In genomic region chr6:30091577-30092381, GRCh38 we compare ENCODE assay signal across 9 cellular contexts. TPM values are rescaled to one million over a fixed set of nuclear protein-coding genes. Genes with fewer than 3 reads are reported as not detected.
DNase-seq lines count a peak whose midpoint lies in the region; ATAC-seq and TF ChIP-seq lines count a peak whose summit lies in the region.
"Had no signal": no experiment of that assay in that cellular context is flagged by ENCODE, and none has a peak within 500 bp of the region (broad histone marks: within the 10 kb centered on the region; RNA-seq: fewer than 3 reads in every experiment).

No MANE protein-coding gene starts in this region.

- H3K36me3 Mint-ChIP-seq in Caco-2 (ENCODE audit: insufficient read depth, unreplicated experiment): no peaks in the 10 kb centered on the region

- CTCF ChIA-PET in Caco-2 (lab: Charles Lee): interaction anchor here (1.5 kb wide), 1 partner anchor 10 kb away, joined by 4 read pairs; no protein-coding TSS in a partner anchor

- peaks cover 6% of the 10 kb centered on the region for H3K4me1 Mint-ChIP-seq in Caco-2 (ENCODE audit: low read depth, unreplicated experiment)

- H3K36me3 ChIP-seq in Caco-2 (ENCODE audit: control insufficient read depth, insufficient read depth, low read length): no peaks in the 10 kb centered on the region

- DNase-seq in AG08396 (ENCODE audit: low spot score) (peak; percentile 81), HT1080 (ENCODE audit: low read depth) (peak; percentile 64), choroid plexus epithelial cell (ENCODE audit: low read depth) (peak; percentile 64), lung microvascular endothelial cell (ENCODE audit: low read depth in 2 of 2) (peak; percentile 31 to 34), Caco-2 (no peak), NCI-H2107 (lab: John Stamatoyannopoulos, UW) (no peak)
- DNase-seq: NCI-H446 treated with DMSO at 0.1 percent for 48 hours had no signal

- intact Hi-C loops in Caco-2 (cut with micrococcal nuclease; ENCODE audit: unreplicated experiment): no loop called here

- H3K27me3 ChIP-seq in Caco-2 (replicated peaks; ENCODE audit: control insufficient read depth, insufficient read depth, low read length): no peaks in the 10 kb centered on the region

- no peak for ATAC-seq in HG03108 (IDR thresholded peaks at IDR 0.05; ENCODE audit: unreplicated experiment)
- ATAC-seq in GM18502 (IDR thresholded peaks at IDR 0.05; ENCODE audit: poor library complexity, unreplicated experiment): no peak

- H3K4me3 ChIP-seq in choroid plexus epithelial cell (ENCODE audit: low read depth, low read length) (no peak overlapping the region), Caco-2 (ENCODE audit: low read depth, low read length) (no peak overlapping the region)

- peaks cover 17% of the 10 kb centered on the region for H3K4me1 ChIP-seq in Caco-2

- no peak for TF ChIP-seq CTCF in choroid plexus epithelial cell (conservative IDR thresholded peaks at IDR 0.05; ENCODE audit: low read depth, low read length)
- no peak for TF ChIP-seq CTCF in Caco-2 (IDR thresholded peaks at IDR 0.05; ENCODE audit: insufficient read depth in 1 of 2, low read depth in 1 of 2, low read length in 1 of 2, severe bottlenecking in 1 of 2, unreplicated experiment in 1 of 2)

- no peaks in the 10 kb centered on the region for H3K9me3 Mint-ChIP-seq in Caco-2 (ENCODE audit: unreplicated experiment)

- H3K9me3 ChIP-seq in Caco-2: no peaks in the 10 kb centered on the region

- H3K27ac Mint-ChIP-seq in Caco-2 (ENCODE audit: unreplicated experiment): no peak overlapping the region

- no peak overlapping the region for H3K4me3 Mint-ChIP-seq in Caco-2 (ENCODE audit: unreplicated experiment)

- BruUV-seq in Caco-2 (replicated peaks; lab: Mats Ljungman, UMichigan): no TSS peak

- POLR2A ChIA-PET in Caco-2 (lab: Charles Lee): no interaction called here

- H3K27me3 Mint-ChIP-seq in Caco-2 (ENCODE audit: insufficient read depth, unreplicated experiment): peaks cover 13% of the 10 kb centered on the region

RNA-seq across cellular contexts. Expression of gene RNF39, which starts 16.2 kb away (rescaled TPM):
- 0.06 TPM in 1 of 2 replicates, not detected in the other for total RNA-seq in HT1080 (2014; rRNA removed; shearing (Covaris generic))
- not detected in 2 replicates for polyA plus RNA-seq in HT1080 (2015; cell fraction: cytosol; rRNA removed)
- not detected in 2 replicates for polyA plus RNA-seq in HT1080 (2015; cell fraction: nucleus; rRNA removed)
- total RNA-seq in lung microvascular endothelial cell (not detected in 2 replicates), Caco-2 (2022) (0.23 and 0.37 TPM in 2 replicates)

RNA-seq across cellular contexts. Expression of gene TRIM31, which starts 21.1 kb away (rescaled TPM):
- total RNA-seq in HT1080 (2014; rRNA removed; shearing (Covaris generic)): 0.03 TPM in 1 of 2 replicates, not detected in the other
- polyA plus RNA-seq in HT1080 (2015; cell fraction: cytosol; rRNA removed): not detected in 2 replicates
- not detected in 2 replicates for polyA plus RNA-seq in HT1080 (2015; cell fraction: nucleus; rRNA removed)
- total RNA-seq in lung microvascular endothelial cell (not detected in 2 replicates), Caco-2 (2022) (0.70 and 0.74 TPM in 2 replicates)

RNA-seq across cellular contexts. Expression of gene PPP1R11, which starts 24.8 kb away (rescaled TPM):
- 36.7 and 43.5 TPM in 2 replicates for total RNA-seq in HT1080 (2014; rRNA removed; shearing (Covaris generic))
- 61.4 and 62.3 TPM in 2 replicates for polyA plus RNA-seq in HT1080 (2015; cell fraction: cytosol; rRNA removed)
- 39.0 and 41.1 TPM in 2 replicates for polyA plus RNA-seq in HT1080 (2015; cell fraction: nucleus; rRNA removed)
- total RNA-seq in lung microvascular endothelial cell (7.8 and 12.3 TPM in 2 replicates), Caco-2 (2022) (35.5 and 35.6 TPM in 2 replicates)

RNA-seq across cellular contexts. Expression of gene POLR1H, which starts 30.7 kb away (rescaled TPM):
- total RNA-seq in HT1080 (2014; rRNA removed; shearing (Covaris generic)): 56.6 and 62.5 TPM in 2 replicates
- 50.6 and 55.5 TPM in 2 replicates for polyA plus RNA-seq in HT1080 (2015; cell fraction: cytosol; rRNA removed)
- 28.9 and 32.4 TPM in 2 replicates for polyA plus RNA-seq in HT1080 (2015; cell fraction: nucleus; rRNA removed)
- total RNA-seq in lung microvascular endothelial cell (31.9 and 32.7 TPM in 2 replicates), Caco-2 (2022) (26.1 and 27.6 TPM in 2 replicates)

RNA-seq across cellular contexts. Expression of gene TRIM40, which starts 44.2 kb away (rescaled TPM):
- not detected in 2 replicates for total RNA-seq in HT1080 (2014; rRNA removed; shearing (Covaris generic))
- polyA plus RNA-seq in HT1080 (2015; cell fraction: cytosol; rRNA removed): not detected in 2 replicates
- polyA plus RNA-seq in HT1080 (2015; cell fraction: nucleus; rRNA removed): not detected in 2 replicates
- total RNA-seq in lung microvascular endothelial cell (not detected in 2 replicates), Caco-2 (2022) (not detected in 2 replicates)

Comparison
In these comparisons a context has a peak if more than half of its experiments do, and no peak if none do; other contexts are left out.
1. DNase-seq: peak in AG08396 (single experiment), HT1080 (single experiment), choroid plexus epithelial cell (single experiment) and lung microvascular endothelial cell (2 of 2); none in Caco-2 (0 of 2) and NCI-H2107 (single experiment).